ENCODE assay signal across 1 cellular context in the genomic region with DNA sequence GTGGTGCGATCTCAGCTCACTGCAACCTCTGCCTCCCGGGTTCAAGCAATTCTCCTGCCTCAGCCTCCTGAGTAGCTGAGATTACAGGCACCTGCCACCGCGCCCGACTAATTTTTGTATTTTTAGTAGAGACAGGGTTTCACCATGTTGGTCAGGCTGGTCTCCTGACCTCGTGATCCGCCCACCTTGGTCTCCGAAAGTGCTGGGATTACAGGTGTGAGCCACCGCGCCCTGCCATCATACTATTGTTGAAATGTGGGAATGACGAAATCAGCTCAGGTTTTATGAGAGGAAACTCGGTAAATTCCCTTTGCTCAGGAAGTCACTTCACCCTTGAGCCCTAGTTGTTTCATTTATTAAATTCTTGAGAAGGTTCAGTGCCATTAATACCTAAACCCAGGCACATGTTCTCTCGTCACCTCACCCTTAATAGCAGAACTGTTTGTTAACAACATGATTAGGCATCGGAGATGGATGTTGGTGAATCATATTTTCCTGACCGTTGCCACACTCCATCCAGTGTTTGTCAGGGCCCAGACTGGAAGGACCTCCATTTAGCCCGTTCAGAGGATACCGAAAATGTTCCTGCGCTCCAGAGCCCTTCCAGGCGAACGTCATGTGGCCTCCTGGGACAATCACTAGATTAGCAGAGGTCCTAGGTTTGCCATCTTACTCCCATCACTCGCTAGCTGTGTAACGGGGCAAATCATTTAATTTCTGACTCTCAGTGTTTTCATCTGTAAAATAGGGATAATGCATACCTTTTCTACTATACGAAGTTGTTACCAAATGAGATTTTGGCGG.
TF ChIP-seq lines count a peak whose summit lies in the region.

No MANE protein-coding gene starts in this region.

TF ChIP-seq in endothelial cell of umbilical vein, 7 proteins besides CTCF, POLR2A, EP300 and RAD21:
- no peak for TF ChIP-seq EZH2 (IDR thresholded peaks at IDR 0.05; ENCODE audit: borderline replicate concordance, low read depth, low read length, severe bottlenecking)
- no peak for TF ChIP-seq FOS (IDR thresholded peaks at IDR 0.05; ENCODE audit: borderline replicate concordance, insufficient read depth, low read length)
- TF ChIP-seq POLR2AphosphoS5 (IDR thresholded peaks at IDR 0.05; ENCODE audit: insufficient read depth, low read depth, low read length): no peak
- no peak for TF ChIP-seq JUN (IDR thresholded peaks at IDR 0.05; ENCODE audit: borderline replicate concordance, insufficient read depth, insufficient read length, low read depth)
- TF ChIP-seq, protein P1, sequence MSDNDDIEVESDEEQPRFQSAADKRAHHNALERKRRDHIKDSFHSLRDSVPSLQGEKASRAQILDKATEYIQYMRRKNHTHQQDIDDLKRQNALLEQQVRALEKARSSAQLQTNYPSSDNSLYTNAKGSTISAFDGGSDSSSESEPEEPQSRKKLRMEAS (IDR thresholded peaks at IDR 0.05; ENCODE audit: insufficient read depth, insufficient read length): no peak
- TF ChIP-seq GATA2 (IDR thresholded peaks at IDR 0.05; ENCODE audit: insufficient read depth, insufficient read length, low read depth, low read length): no peak
- no peak for TF ChIP-seq MYC (IDR thresholded peaks at IDR 0.05; ENCODE audit: low read depth, low read length)
